Comparison of ENCODE assay signal across 2 cellular contexts in the genomic region with DNA sequence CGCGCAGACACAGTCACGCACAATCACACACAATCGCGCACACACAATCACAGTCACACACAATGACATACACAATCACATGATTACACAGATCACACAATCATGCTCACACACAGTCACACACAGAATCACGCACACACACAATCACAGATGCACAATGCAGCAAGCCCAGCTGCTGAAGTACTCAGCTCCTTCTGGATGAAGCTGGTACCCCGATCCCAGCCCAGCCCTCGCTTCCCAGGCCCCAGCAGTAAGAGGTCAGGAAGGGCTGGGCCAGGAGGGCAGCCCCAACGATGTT.
TF ChIP-seq lines count a peak whose summit lies in the region.

No MANE protein-coding gene starts in this region.

TF ChIP-seq in HepG2, 621 proteins besides CTCF, POLR2A, EP300 and RAD21:
- peak; percentile 88 for TF ChIP-seq ZNF646 (CRISPR knock-in tag; IDR thresholded peaks at IDR 0.05)
- TF ChIP-seq ZNF839 (CRISPR knock-in tag; IDR thresholded peaks at IDR 0.05; ENCODE audit: borderline replicate concordance): no peak
- TF ChIP-seq CREB1 (IDR thresholded peaks at IDR 0.05): peak; percentile 20; the same call in 1 of the 2 replicates
- no peak for TF ChIP-seq CREB1 (CRISPR knock-in tag; IDR thresholded peaks at IDR 0.05)
- TF ChIP-seq ZBTB1 (CRISPR knock-in tag; IDR thresholded peaks at IDR 0.05; ENCODE audit: borderline replicate concordance): no peak
- 0 out of 2 replicates have a peak, but pooled peaks have one; percentile 16 for TF ChIP-seq JUND (CRISPR knock-in tag; IDR thresholded peaks at IDR 0.05)
TF ChIP-seq in HepG2: peak in this region for 3.

TF ChIP-seq in GM12878, 131 proteins besides CTCF, POLR2A, EP300 and RAD21:
- TF ChIP-seq, protein P1, sequence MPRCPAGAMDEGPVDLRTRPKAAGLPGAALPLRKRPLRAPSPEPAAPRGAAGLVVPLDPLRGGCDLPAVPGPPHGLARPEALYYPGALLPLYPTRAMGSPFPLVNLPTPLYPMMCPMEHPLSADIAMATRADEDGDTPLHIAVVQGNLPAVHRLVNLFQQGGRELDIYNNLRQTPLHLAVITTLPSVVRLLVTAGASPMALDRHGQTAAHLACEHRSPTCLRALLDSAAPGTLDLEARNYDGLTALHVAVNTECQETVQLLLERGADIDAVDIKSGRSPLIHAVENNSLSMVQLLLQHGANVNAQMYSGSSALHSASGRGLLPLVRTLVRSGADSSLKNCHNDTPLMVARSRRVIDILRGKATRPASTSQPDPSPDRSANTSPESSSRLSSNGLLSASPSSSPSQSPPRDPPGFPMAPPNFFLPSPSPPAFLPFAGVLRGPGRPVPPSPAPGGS (IDR thresholded peaks at IDR 0.05; ENCODE audit: borderline replicate concordance, insufficient read depth, low read depth, low read length, poor library complexity, severe bottlenecking): peak; percentile 54
- TF ChIP-seq NFIC (IDR thresholded peaks at IDR 0.05; ENCODE audit: low read depth, low read length) (peak; percentile 34; the same call in 1 of the 2 replicates), FOXK2 (IDR thresholded peaks at IDR 0.05) (no peak)
TF ChIP-seq in GM12878: peak in this region for 2.
